In genomic region chr12:13436182-13436581, GRCh38 we compare ENCODE assay signal across 30 cellular contexts.
A peak's percentile ranks its signal among the peaks of the same experiment; 100 is the strongest.
DNase-seq lines count a peak whose midpoint lies in the region; ATAC-seq and TF ChIP-seq lines count a peak whose summit lies in the region.
"Had no signal": no experiment of that assay in that cellular context is flagged by ENCODE, and none has a peak within 500 bp of the region (broad histone marks: within the 10 kb centered on the region; RNA-seq: fewer than 3 reads in every experiment).

No MANE protein-coding gene starts in this region.

- H3K27ac Mint-ChIP-seq in activated naive CD4-positive, alpha-beta T cell treated with anti-CD3 and anti-CD28 coated beads, Interleukin-2, amount 10 ng/mL, durations not matched to agents 7 days and 5 days = no peak overlapping the region
- H3K27ac Mint-ChIP-seq: activated B cell treated with CpG ODN at 0.5 μM for 24 hours; activated naive CD4-positive, alpha-beta T cell treated with anti-CD3 and anti-CD28 coated beads, Interleukin-2, amount 50 U/mL, for 24 hours; CD4-positive, CD25-positive, alpha-beta regulatory T cell had no signal

- CTCF ChIA-PET in HEK293 (lab: Yijun Ruan, JAX) = interaction anchor here (0.5 to 1.4 kb wide), 5 partner anchors 15 to 1018 kb away, joined by 3 to 7 read pairs (median 4); no protein-coding TSS in a partner anchor
- CTCF ChIA-PET in activated naive CD4-positive, alpha-beta T cell treated with anti-CD3 and anti-CD28 coated beads, Interleukin-2, amount 10 ng/mL, durations not matched to agents 7 days and 5 days (lab: Charles Lee) = no interaction called here

- no peaks in the 10 kb centered on the region for H3K36me3 ChIP-seq in HEK293 (ENCODE audit: control insufficient read depth in 2 of 2, insufficient read depth in 1 of 2, low read length in 2 of 2)
- H3K36me3 ChIP-seq in NT2/D1 (ENCODE audit: insufficient read depth, insufficient read length, low read length) = no peaks in the 10 kb centered on the region
- H3K36me3 ChIP-seq: colonic mucosa, lower lobe of right lung, pancreas, Peyer's patch, tibial artery had no signal

- no peaks in the 10 kb centered on the region for H3K36me3 Mint-ChIP-seq in activated naive CD4-positive, alpha-beta T cell treated with anti-CD3 and anti-CD28 coated beads, Interleukin-2, amount 10 ng/mL, durations not matched to agents 7 days and 5 days
- H3K36me3 Mint-ChIP-seq: activated naive CD4-positive, alpha-beta T cell treated with anti-CD3 and anti-CD28 coated beads, Interleukin-2, amount 50 U/mL, for 24 hours; CD4-positive, CD25-positive, alpha-beta regulatory T cell had no signal

- DNase-seq in DMS 273 (lab: John Stamatoyannopoulos, UW; ENCODE audit: unreplicated experiment) (peak; percentile 2), DMS 273 treated with DMSO at 0.1 percent for 48 hours (lab: John Stamatoyannopoulos, UW) (no peak), NT2/D1 (ENCODE audit: low read depth, low spot score) (peak; percentile 48), left colon (no peak), T-helper 2 cell (no peak), left ventricle myocardium superior (no peak)
- no peak for DNase-seq in activated naive CD4-positive, alpha-beta T cell treated with anti-CD3 and anti-CD28 coated beads, Interleukin-2, amount 10 ng/mL, durations not matched to agents 7 days and 5 days
- DNase-seq: activated B cell treated with CpG ODN at 0.5 μM for 24 hours; activated CD4-positive, alpha-beta T cell treated with anti-CD3 and anti-CD28 coated beads, Interleukin-2, amount 50 U/mL, for 48 hours; amygdala; CD4-positive, CD25-positive, alpha-beta regulatory T cell; colonic mucosa; effector CD8-positive, alpha-beta T cell; Kasumi-1; lower lobe of right lung; NCI-H1694 treated with DMSO at 0.1 percent for 48 hours; NK-92 treated with Interleukin-12 subunit alpha and Interleukin-12 subunit beta, amount 100 ng/mL, for 24 hours; Peyer's patch; retina; SIG-M5; stimulated activated CD4-positive, alpha-beta T cell treated with anti-CD3 and anti-CD28 coated beads, Interleukin-1b, Interleukin-23, amount 100 ng/mL, for 48 hours; stimulated activated CD8-positive, alpha-beta memory T cell treated with anti-CD3 and anti-CD28 coated beads, Interleukin-4, amount 100 ng/mL, for 48 hours; stimulated activated naive CD8-positive, alpha-beta T cell treated with anti-CD3 and anti-CD28 coated beads, Interleukin-15, amount 100 ng/mL, for 72 hours; SW 1271; tibial artery had no signal

- H3K9ac ChIP-seq in NT2/D1 (ENCODE audit: insufficient read length, low read depth) = no peak overlapping the region

- H3K4me1 Mint-ChIP-seq in activated naive CD4-positive, alpha-beta T cell treated with anti-CD3 and anti-CD28 coated beads, Interleukin-2, amount 10 ng/mL, durations not matched to agents 7 days and 5 days = no peaks in the 10 kb centered on the region
- H3K4me1 Mint-ChIP-seq: activated B cell treated with CpG ODN at 0.5 μM for 24 hours; activated naive CD4-positive, alpha-beta T cell treated with anti-CD3 and anti-CD28 coated beads, Interleukin-2, amount 50 U/mL, for 24 hours; CD4-positive, CD25-positive, alpha-beta regulatory T cell; stimulated activated naive CD8-positive, alpha-beta T cell treated with anti-CD3 and anti-CD28 coated beads, Interleukin-15, amount 100 ng/mL, for 72 hours had no signal

- ATAC-seq in left colon = peak; percentile 13
- ATAC-seq in left ventricle myocardium superior = no peak
- ATAC-seq: lower lobe of right lung; stimulated activated naive CD8-positive, alpha-beta T cell treated with anti-CD3 and anti-CD28 coated beads, Interleukin-15, amount 100 ng/mL, for 72 hours had no signal

- H3K4me3 Mint-ChIP-seq in activated naive CD4-positive, alpha-beta T cell treated with anti-CD3 and anti-CD28 coated beads, Interleukin-2, amount 10 ng/mL, durations not matched to agents 7 days and 5 days = no peak overlapping the region
- H3K4me3 Mint-ChIP-seq: activated B cell treated with CpG ODN at 0.5 μM for 24 hours; activated naive CD4-positive, alpha-beta T cell treated with anti-CD3 and anti-CD28 coated beads, Interleukin-2, amount 50 U/mL, for 24 hours; CD4-positive, CD25-positive, alpha-beta regulatory T cell; stimulated activated naive CD8-positive, alpha-beta T cell treated with anti-CD3 and anti-CD28 coated beads, Interleukin-15, amount 100 ng/mL, for 72 hours had no signal

- POLR2A ChIA-PET in HEK293 (lab: Yijun Ruan, JAX) = no interaction called here

- H3K27ac ChIP-seq in HEK293 (ENCODE audit: extremely low read depth, low read depth, low read length) = no peak overlapping the region
- H3K27ac ChIP-seq: 22Rv1, colonic mucosa, lower lobe of right lung, pancreas, Peyer's patch, skin epidermis, tibial artery had no signal

- peaks cover 6% of the 10 kb centered on the region for H3K27me3 Mint-ChIP-seq in activated naive CD4-positive, alpha-beta T cell treated with anti-CD3 and anti-CD28 coated beads, Interleukin-2, amount 10 ng/mL, durations not matched to agents 7 days and 5 days

- no peaks in the 10 kb centered on the region for H3K9me3 ChIP-seq in HEK293 (ENCODE audit: control insufficient read depth, insufficient read depth, low read depth, low read length)
- H3K9me3 ChIP-seq in NT2/D1 (ENCODE audit: insufficient read depth, low read length) = peaks cover 32% of the 10 kb centered on the region
- H3K9me3 ChIP-seq: colonic mucosa, lower lobe of right lung, pancreas, Peyer's patch, tibial artery had no signal

- no peaks in the 10 kb centered on the region for H3K9me3 Mint-ChIP-seq in activated naive CD4-positive, alpha-beta T cell treated with anti-CD3 and anti-CD28 coated beads, Interleukin-2, amount 10 ng/mL, durations not matched to agents 7 days and 5 days
- H3K9me3 Mint-ChIP-seq: activated B cell treated with CpG ODN at 0.5 μM for 24 hours; activated naive CD4-positive, alpha-beta T cell treated with anti-CD3 and anti-CD28 coated beads, Interleukin-2, amount 50 U/mL, for 24 hours; stimulated activated naive CD8-positive, alpha-beta T cell treated with anti-CD3 and anti-CD28 coated beads, Interleukin-15, amount 100 ng/mL, for 72 hours had no signal

- H3K4me3 ChIP-seq in HEK293 (ENCODE audit: low read depth, low read length) (no peak overlapping the region), NT2/D1 (ENCODE audit: insufficient read length, low read depth) (no peak overlapping the region)
- H3K4me3 ChIP-seq: colonic mucosa, lower lobe of right lung, pancreas, Peyer's patch, skin epidermis, tibial artery had no signal

- peaks cover 14% of the 10 kb centered on the region for H3K4me1 ChIP-seq in HEK293 (ENCODE audit: control insufficient read depth, insufficient read depth, low read length)
- peaks cover 13% of the 10 kb centered on the region for H3K4me1 ChIP-seq in NT2/D1 (ENCODE audit: insufficient read depth, insufficient read length)
- H3K4me1 ChIP-seq: colonic mucosa, lower lobe of right lung, pancreas, Peyer's patch, tibial artery had no signal

- no peaks in the 10 kb centered on the region for H3K27me3 ChIP-seq in NT2/D1 (ENCODE audit: insufficient read depth, insufficient read length)
- H3K27me3 ChIP-seq: colonic mucosa, pancreas, Peyer's patch had no signal

- no peak for TF ChIP-seq CTCF in HEK293 (tag by site-specific recombination; IDR thresholded peaks at IDR 0.05)

- intact Hi-C loops in left colon (cut with DNase I, micrococcal nuclease) (no loop called here), left ventricle myocardium superior (cut with micrococcal nuclease) (no loop called here)

TF ChIP-seq in HEK293, 187 proteins besides CTCF, POLR2A, EP300 and RAD21 (continues in another document):
- TF ChIP-seq MEIS1 (CRISPR knock-in tag; IDR thresholded peaks at IDR 0.05; ENCODE audit: borderline replicate concordance) = no peak
- no peak for TF ChIP-seq SCRT1 (tag by site-specific recombination; IDR thresholded peaks at IDR 0.05; ENCODE audit: borderline replicate concordance)
- TF ChIP-seq ZNF335 (tag by site-specific recombination; conservative IDR thresholded peaks at IDR 0.05) = peak; percentile 55
- TF ChIP-seq SP2 (tag by site-specific recombination; IDR thresholded peaks at IDR 0.05) = no peak
- TF ChIP-seq, protein P1, sequence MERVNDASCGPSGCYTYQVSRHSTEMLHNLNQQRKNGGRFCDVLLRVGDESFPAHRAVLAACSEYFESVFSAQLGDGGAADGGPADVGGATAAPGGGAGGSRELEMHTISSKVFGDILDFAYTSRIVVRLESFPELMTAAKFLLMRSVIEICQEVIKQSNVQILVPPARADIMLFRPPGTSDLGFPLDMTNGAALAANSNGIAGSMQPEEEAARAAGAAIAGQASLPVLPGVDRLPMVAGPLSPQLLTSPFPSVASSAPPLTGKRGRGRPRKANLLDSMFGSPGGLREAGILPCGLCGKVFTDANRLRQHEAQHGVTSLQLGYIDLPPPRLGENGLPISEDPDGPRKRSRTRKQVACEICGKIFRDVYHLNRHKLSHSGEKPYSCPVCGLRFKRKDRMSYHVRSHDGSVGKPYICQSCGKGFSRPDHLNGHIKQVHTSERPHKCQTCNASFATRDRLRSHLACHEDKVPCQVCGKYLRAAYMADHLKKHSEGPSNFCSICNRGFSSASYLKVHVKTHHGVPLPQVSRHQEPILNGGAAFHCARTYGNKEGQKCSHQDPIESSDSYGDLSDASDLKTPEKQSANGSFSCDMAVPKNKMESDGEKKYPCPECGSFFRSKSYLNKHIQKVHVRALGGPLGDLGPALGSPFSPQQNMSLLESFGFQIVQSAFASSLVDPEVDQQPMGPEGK (tag by site-specific recombination; IDR thresholded peaks at IDR 0.05) = no peak
- TF ChIP-seq ZNF10 (tag by site-specific recombination; IDR thresholded peaks at IDR 0.05) = peak; percentile 54; the same call in 1 of the 2 replicates
- no peak for TF ChIP-seq SP7 (tag by site-specific recombination; IDR thresholded peaks at IDR 0.05)
- TF ChIP-seq ZNF266 (tag by site-specific recombination; IDR thresholded peaks at IDR 0.05; ENCODE audit: low read depth) = no peak
- TF ChIP-seq PRDM4 (tag by site-specific recombination; IDR thresholded peaks at IDR 0.05) = no peak

Comparison
In these comparisons a context has a peak if more than half of its experiments do, and no peak if none do; other contexts are left out.
1. DNase-seq: peak in DMS 273 (single experiment) and NT2/D1 (single experiment); none in DMS 273 treated with DMSO at 0.1 percent for 48 hours (single experiment), left colon (0 of 2), T-helper 2 cell (0 of 5), left ventricle myocardium superior (single experiment) and activated naive CD4-positive, alpha-beta T cell treated with anti-CD3 and anti-CD28 coated beads, Interleukin-2, amount 10 ng/mL, durations not matched to agents 7 days and 5 days (single experiment).